Comparison of ENCODE assay signal across 8 cellular contexts in the genomic region with DNA sequence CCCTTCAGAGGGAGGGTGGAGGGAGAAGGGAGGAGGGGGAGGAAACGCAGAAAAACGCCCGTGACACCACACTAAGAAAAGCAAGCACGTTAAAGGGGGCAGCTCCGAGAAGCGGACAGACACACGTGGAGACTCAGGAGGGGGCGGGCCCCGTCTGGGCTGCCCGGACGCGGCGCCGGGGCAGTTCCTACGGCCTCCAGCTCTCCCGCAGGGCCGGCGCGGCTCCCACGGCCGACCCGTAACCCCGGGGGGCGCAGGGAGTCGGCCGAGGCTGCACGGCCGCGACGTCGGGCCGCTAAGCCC. TPM values are rescaled to one million over a fixed set of nuclear protein-coding genes. Genes with fewer than 3 reads are reported as not detected.
DNase-seq lines count a peak whose midpoint lies in the region; ATAC-seq, FAIRE-seq and TF ChIP-seq lines count a peak whose summit lies in the region.

No MANE protein-coding gene starts in this region.

- H3K79me2 ChIP-seq in DND-41 (ENCODE audit: insufficient read depth, low read length), result peaks cover 60% of the 10 kb centered on the region
- H3K79me2 ChIP-seq in smooth muscle cell (ENCODE audit: low read depth), result peaks cover 11% of the 10 kb centered on the region

- peak overlapping the region; percentile 83 for H3K4me2 ChIP-seq in DND-41 (ENCODE audit: insufficient read depth, low read length)
- H3K4me2 ChIP-seq in smooth muscle cell, result peak overlapping the region; percentile 98

- under 1% methylated on average over 15 of the region's 32 CpGs for WGBS in smooth muscle cell (ENCODE audit: low lambda C conversion rate)

- DNase-seq in DND-41 (peak; percentile 82), H54 (ENCODE audit: insufficient read length, low spot score) (peak; percentile 35), NCI-H146 treated with DMSO at 0.1 percent for 48 hours (lab: John Stamatoyannopoulos, UW; ENCODE audit: unreplicated experiment) (peak; percentile 1), right atrium auricular region (ENCODE audit: low spot score) (no peak), smooth muscle cell (lab: John Stamatoyannopoulos, UW; ENCODE audit: unreplicated experiment) (no peak), inferior parietal cortex (ENCODE audit: extremely low spot score) (no peak), NCI-H526 treated with DMSO at 0.1 percent for 48 hours (lab: John Stamatoyannopoulos, UW) (no peak)
- DNase-seq in activated gamma-delta T cell treated with anti-CD3 and anti-CD28 coated beads, Interleukin-2, amount 50 U/mL, for 16 hours (ENCODE audit: low read depth), result peak; percentile 61

- H3K36me3 ChIP-seq in DND-41 (ENCODE audit: insufficient read depth, low read length) (peaks cover 43% of the 10 kb centered on the region), right atrium auricular region (peaks cover 20% of the 10 kb centered on the region), smooth muscle cell (ENCODE audit: low read depth) (no peaks in the 10 kb centered on the region)

- H3K9me3 ChIP-seq in DND-41 (ENCODE audit: insufficient read depth, low read length, severe bottlenecking) (no peaks in the 10 kb centered on the region), right atrium auricular region (no peaks in the 10 kb centered on the region), smooth muscle cell (replicated peaks; ENCODE audit: low read depth) (no peaks in the 10 kb centered on the region)

- no peak for TF ChIP-seq CTCF in DND-41 (IDR thresholded peaks at IDR 0.05; ENCODE audit: borderline replicate concordance, extremely low read depth, low read length, poor library complexity, severe bottlenecking)
- no peak for TF ChIP-seq CTCF in right atrium auricular region (IDR thresholded peaks at IDR 0.05)
- TF ChIP-seq CTCF in smooth muscle cell (IDR thresholded peaks at IDR 0.05; ENCODE audit: borderline replicate concordance, insufficient read depth, poor library complexity, severe bottlenecking), result no peak

- H3K9ac ChIP-seq in DND-41 (ENCODE audit: low read depth, low read length), result peak overlapping the region; percentile 87
- H3K9ac ChIP-seq in smooth muscle cell (ENCODE audit: low read depth), result peak overlapping the region; percentile 93

- H3K27ac ChIP-seq in DND-41 (ENCODE audit: low read length) (peak overlapping the region; percentile 90), right atrium auricular region (peak overlapping the region; percentile 85 to 90), smooth muscle cell (ENCODE audit: low read depth) (no peak overlapping the region)

- H4K20me1 ChIP-seq in DND-41 (ENCODE audit: insufficient read depth, low read length) (peaks cover 37% of the 10 kb centered on the region), smooth muscle cell (ENCODE audit: low read depth) (no peaks in the 10 kb centered on the region)

- FAIRE-seq in H54 (lab: Jason Lieb, UNC), result no peak

- H2AFZ ChIP-seq in DND-41 (ENCODE audit: low read depth, low read length) (peak overlapping the region; percentile 84), smooth muscle cell (ENCODE audit: low read depth) (peak overlapping the region; percentile 92)

- ATAC-seq in DND-41 (ENCODE audit: insufficient read depth, low read depth), result no peak

- H3F3A ChIP-seq in smooth muscle cell (ENCODE audit: low read depth), result peaks cover 7% of the 10 kb centered on the region

- no peak for TF ChIP-seq POLR2A in H54 (IDR thresholded peaks at IDR 0.05; ENCODE audit: low read depth, low read length)

- H3K27me3 ChIP-seq in DND-41 (ENCODE audit: insufficient read depth, low read length, poor library complexity) (no peaks in the 10 kb centered on the region), right atrium auricular region (no peaks in the 10 kb centered on the region), smooth muscle cell (ENCODE audit: low read depth) (no peaks in the 10 kb centered on the region)

- H3K4me3 ChIP-seq in DND-41 (ENCODE audit: low read depth in 1 of 2, low read length in 2 of 2) (peak overlapping the region; percentile 88 to 94), right atrium auricular region (peak overlapping the region; percentile 88 to 99), smooth muscle cell (peak overlapping the region; percentile 95)

- H3K4me1 ChIP-seq in DND-41 (ENCODE audit: insufficient read depth, low read length), result peaks cover 46% of the 10 kb centered on the region
- peaks cover 0 to 14% of the 10 kb centered on the region in 2 donors for H3K4me1 ChIP-seq in right atrium auricular region
- H3K4me1 ChIP-seq in smooth muscle cell (ENCODE audit: low read depth), result peaks cover 12% of the 10 kb centered on the region

RNA-seq across cellular contexts. Expression of a gene that starts 0.4 kb away (rescaled TPM):
- 10 to 100 TPM; 11.8 to 12.6 TPM for total RNA-seq in right atrium auricular region
- 6.4 and 6.7 TPM in 2 replicates for total RNA-seq in smooth muscle cell
- polyA plus RNA-seq in smooth muscle cell, result 6.0 and 10.1 TPM in 2 replicates

Comparison
In these comparisons a context has a peak if more than half of its experiments do, and no peak if none do; other contexts are left out.
1. DNase-seq: peak in DND-41 (single experiment), H54 (single experiment), NCI-H146 treated with DMSO at 0.1 percent for 48 hours (single experiment) and activated gamma-delta T cell treated with anti-CD3 and anti-CD28 coated beads, Interleukin-2, amount 50 U/mL, for 16 hours (single experiment); none in right atrium auricular region (single experiment), smooth muscle cell (single experiment), inferior parietal cortex (single experiment) and NCI-H526 treated with DMSO at 0.1 percent for 48 hours (single experiment).
2. Peak in every context shown above with its lines, with median percentiles within 50 percentile points of each other: H3K4me3 ChIP-seq.